8 cellular contexts compared by ENCODE assay signal in genomic region chr19:8209111-8209964, GRCh38. TPM values are rescaled to one million over a fixed set of nuclear protein-coding genes. Genes with fewer than 3 reads are reported as not detected.
A peak's percentile ranks its signal among the peaks of the same experiment; 100 is the strongest.
DNase-seq lines count a peak whose midpoint lies in the region; ATAC-seq and TF ChIP-seq lines count a peak whose summit lies in the region.

Gene CERS4, plus strand, starts transcription at chr19:8209370. Its CDS starts 41,707 bp downstream, at chr19:8251077.

- H3K27ac ChIP-seq in cingulate gyrus (ENCODE audit: low read depth, low read length), result peak within 1 kb of the TSS; percentile 94
- H3K27ac ChIP-seq in left lung, result peak within 1 kb of the TSS; percentile 19 to 63

- intact Hi-C loops in left lung (cut with DNase I), result no loop called here

- H3K4me1 ChIP-seq in left lung, result peaks cover 0 to 26% of the 10 kb centered on the region in 2 donors

- peaks cover 2% of the 10 kb centered on the region for H3K27me3 Mint-ChIP-seq in activated CD4-positive, alpha-beta T cell treated with anti-CD3 and anti-CD28 coated beads, Interleukin-2, amount 10 ng/mL, durations not matched to agents 7 days and 5 days

- POLR2A ChIA-PET in activated CD4-positive, alpha-beta T cell treated with anti-CD3 and anti-CD28 coated beads, Interleukin-2, amount 10 ng/mL, durations not matched to agents 7 days and 5 days (lab: Charles Lee), result interaction anchor here (0.6 to 1.0 kb wide), 3 partner anchors 10 to 808 kb away, joined by 3 to 4 read pairs (median 3); no protein-coding TSS in a partner anchor

- peak within 1 kb of the TSS; percentile 79 for H3K4me3 Mint-ChIP-seq in activated CD4-positive, alpha-beta T cell treated with anti-CD3 and anti-CD28 coated beads, Interleukin-2, amount 10 ng/mL, durations not matched to agents 7 days and 5 days

- peak; percentile 86 for ATAC-seq in left lung

- peak; percentile 41 for DNase-seq in GM03348 (ENCODE audit: low spot score)
- DNase-seq in H7, result peak; percentile 100
- DNase-seq in NCI-H1694 treated with DMSO at 0.1 percent for 48 hours (lab: John Stamatoyannopoulos, UW), result peak; percentile 10
- DNase-seq in activated CD4-positive, alpha-beta T cell treated with anti-CD3 and anti-CD28 coated beads, Interleukin-2, amount 10 ng/mL, durations not matched to agents 7 days and 5 days, result peak; percentile 77
- peak; percentile 68 to 93 for DNase-seq in left lung
- DNase-seq in stimulated activated CD4-positive, alpha-beta T cell treated with anti-CD3 and anti-CD28 coated beads, Interleukin-2, amount 100 ng/mL, for 4 hours (ENCODE audit: low read depth), result peak; percentile 70
- no peak for DNase-seq in HCEC 1CT

- H3K27ac Mint-ChIP-seq in activated CD4-positive, alpha-beta T cell treated with anti-CD3 and anti-CD28 coated beads, Interleukin-2, amount 10 ng/mL, durations not matched to agents 7 days and 5 days, result peak within 1 kb of the TSS; percentile 87

- H3K27me3 ChIP-seq in H7 (ENCODE audit: control insufficient read depth, insufficient read depth, low read length) (no peaks in the 10 kb centered on the region), left lung (peaks cover 0 to 38% of the 10 kb centered on the region in 2 donors)

- H3K36me3 Mint-ChIP-seq in activated CD4-positive, alpha-beta T cell treated with anti-CD3 and anti-CD28 coated beads, Interleukin-2, amount 10 ng/mL, durations not matched to agents 7 days and 5 days (ENCODE audit: low read depth), result peaks cover 9% of the 10 kb centered on the region

- H3K4me3 ChIP-seq in H7 (ENCODE audit: insufficient read depth, low read depth, low read length) (peak within 1 kb of the TSS; percentile 91), left lung (peak within 1 kb of the TSS; percentile 64 to 74)

- H3K4me1 Mint-ChIP-seq in activated CD4-positive, alpha-beta T cell treated with anti-CD3 and anti-CD28 coated beads, Interleukin-2, amount 10 ng/mL, durations not matched to agents 7 days and 5 days, result peaks cover 38% of the 10 kb centered on the region

- TF ChIP-seq CTCF in left lung (IDR thresholded peaks at IDR 0.05), result no peak

- CTCF ChIA-PET in activated CD4-positive, alpha-beta T cell treated with anti-CD3 and anti-CD28 coated beads, Interleukin-2, amount 10 ng/mL, durations not matched to agents 7 days and 5 days (lab: Charles Lee), result interaction anchor here (0.8 to 1.2 kb wide), 4 partner anchors 10 to 207 kb away, joined by 3 to 4 read pairs (median 3); no protein-coding TSS in a partner anchor

- H3K36me3 ChIP-seq in H7 (replicated peaks; ENCODE audit: control insufficient read depth, insufficient read depth, low read length) (peaks cover 10% of the 10 kb centered on the region), left lung (no peaks in the 10 kb centered on the region)

- no peaks in the 10 kb centered on the region for H3K9me3 Mint-ChIP-seq in activated CD4-positive, alpha-beta T cell treated with anti-CD3 and anti-CD28 coated beads, Interleukin-2, amount 10 ng/mL, durations not matched to agents 7 days and 5 days

- H3K9me3 ChIP-seq in left lung, result no peaks in the 10 kb centered on the region

RNA-seq across cellular contexts. Expression of gene CERS4, which starts in this region (rescaled TPM):
- 116 and 117 TPM in 2 replicates for total RNA-seq in H7 (2014; rRNA removed; shearing (Covaris generic))
- 10 to 100 TPM; 26.7 to 33.1 TPM for total RNA-seq in activated CD4-positive, alpha-beta T cell treated with anti-CD3 and anti-CD28 coated beads, Interleukin-2, amount 10 ng/mL, durations not matched to agents 7 days and 5 days
- total RNA-seq in left lung, result 10 to 100 TPM; 36.8 to 38.6 TPM
